In the genomic region with DNA sequence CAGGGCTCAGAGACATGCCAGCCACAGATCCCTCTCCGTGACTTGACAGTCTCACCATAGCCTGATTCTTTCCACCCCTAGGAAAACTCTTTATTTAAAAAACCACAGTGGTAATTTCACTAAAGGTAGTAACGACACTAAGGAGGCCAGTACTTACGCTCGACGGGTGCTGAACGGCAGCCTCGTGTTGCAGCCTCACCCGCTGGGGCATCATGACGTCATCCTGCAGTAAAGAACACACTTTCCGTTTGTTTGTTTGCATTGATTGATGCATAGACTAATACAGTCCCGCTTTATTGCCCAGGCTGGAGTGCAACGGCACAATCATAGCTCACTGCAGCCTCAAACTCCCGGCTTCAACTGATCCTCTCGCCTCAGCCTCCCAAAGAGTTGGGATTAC, we compare ENCODE assay signal across 23 cellular contexts.
DNase-seq lines count a peak whose midpoint lies in the region; ATAC-seq, FAIRE-seq and TF ChIP-seq lines count a peak whose summit lies in the region.
"Had no signal": no experiment of that assay in that cellular context is flagged by ENCODE, and none has a peak within 500 bp of the region (broad histone marks: within the 10 kb centered on the region; RNA-seq: fewer than 3 reads in every experiment).

No MANE protein-coding gene starts in this region.

- H3K36me3 ChIP-seq in BLaER1 (peaks cover 16% of the 10 kb centered on the region), endodermal cell (ENCODE audit: control insufficient read depth, insufficient read depth, low read length) (no peaks in the 10 kb centered on the region)

- H3K9me3 ChIP-seq in BLaER1 (peaks cover 19% of the 10 kb centered on the region), endodermal cell (ENCODE audit: control insufficient read depth, low read length) (no peaks in the 10 kb centered on the region)

- ATAC-seq in HG03565 (IDR thresholded peaks at IDR 0.05; ENCODE audit: unreplicated experiment) (no peak), HG02571 (IDR thresholded peaks at IDR 0.05; ENCODE audit: unreplicated experiment) (no peak)
- ATAC-seq: PC-3 had no signal

- no peak for FAIRE-seq in D721Med (lab: Jason Lieb, UNC)
- FAIRE-seq: GM12891, GM18507 had no signal

- no peaks in the 10 kb centered on the region for H3K36me3 Mint-ChIP-seq in endodermal cell (ENCODE audit: low read depth)

- peaks cover 2% of the 10 kb centered on the region for H3K9me3 Mint-ChIP-seq in endodermal cell
- H3K9me3 Mint-ChIP-seq: CD4-positive, CD25-positive, alpha-beta regulatory T cell had no signal

- H3K27me3 ChIP-seq in BLaER1 (no peaks in the 10 kb centered on the region), endodermal cell (ENCODE audit: control insufficient read depth, insufficient read depth, low read length, poor library complexity, severe bottlenecking) (no peaks in the 10 kb centered on the region)
- H3K27me3 ChIP-seq: SJSA1 had no signal

- peaks cover 6% of the 10 kb centered on the region for H3K4me1 Mint-ChIP-seq in endodermal cell

- H3K4me2 ChIP-seq in BLaER1: peak overlapping the region; percentile 48; the same call in 1 of the 2 replicates

- TF ChIP-seq CTCF in D721Med (IDR thresholded peaks at IDR 0.05; ENCODE audit: insufficient read depth, missing control alignments) (no peak), endodermal cell (conservative IDR thresholded peaks at IDR 0.05) (no peak)

- H3K27ac ChIP-seq in BLaER1: no peak overlapping the region; the same call in 1 of the 2 replicates
- no peak overlapping the region for H3K27ac ChIP-seq in endodermal cell (ENCODE audit: low read depth, low read length)
- H3K27ac ChIP-seq: GM23248, RWPE1, SJSA1 had no signal

- WGBS in endodermal cell (ENCODE audit: insufficient coverage in 1 of 2, insufficient read length in 1 of 2), 2 experiments: 92 to 98% methylated on average over 14 of the region's 14 CpGs

- H3K27me3 Mint-ChIP-seq in endodermal cell (ENCODE audit: insufficient read depth): no peaks in the 10 kb centered on the region
- H3K27me3 Mint-ChIP-seq: CD4-positive, CD25-positive, alpha-beta regulatory T cell had no signal

- peak; percentile 7 for DNase-seq in D721Med (ENCODE audit: insufficient read length, low spot score)
- peak; percentile 73 for DNase-seq in NCI-H748 (lab: John Stamatoyannopoulos, UW; ENCODE audit: unreplicated experiment)
- no peak for DNase-seq in endodermal cell
- DNase-seq in effector CD8-positive, alpha-beta T cell (lab: John Stamatoyannopoulos, UW): no peak
- no peak for DNase-seq in foreskin melanocyte
- DNase-seq: ACHN; AML-193; CD4-positive, CD25-positive, alpha-beta regulatory T cell; GF-D8; GM23248; MV-4-11; NCI-H1417; NCI-H2029 treated with DMSO at 0.1 percent for 48 hours; NCI-H774; PC-3; T-helper 9 cell had no signal

- no peaks in the 10 kb centered on the region for H4K20me1 ChIP-seq in BLaER1

- H3K27ac Mint-ChIP-seq in endodermal cell: peak overlapping the region; percentile 48
- H3K27ac Mint-ChIP-seq: CD4-positive, CD25-positive, alpha-beta regulatory T cell had no signal

- no peak overlapping the region for H3K4me3 Mint-ChIP-seq in endodermal cell
- H3K4me3 Mint-ChIP-seq: CD4-positive, CD25-positive, alpha-beta regulatory T cell had no signal

- H3K4me1 ChIP-seq in BLaER1 (peaks cover 39% of the 10 kb centered on the region), endodermal cell (ENCODE audit: control insufficient read depth, insufficient read depth, low read length) (no peaks in the 10 kb centered on the region)

- H3K9ac ChIP-seq in BLaER1 (0 out of 2 replicates have a peak overlapping the region, but pooled peaks have one; percentile 15), endodermal cell (ENCODE audit: extremely low read depth, low read length, poor library complexity, severe bottlenecking) (no peak overlapping the region)
- H3K9ac ChIP-seq: GM23248 had no signal

- H3K4me3 ChIP-seq in BLaER1 (no peak overlapping the region), endodermal cell (ENCODE audit: low read length) (no peak overlapping the region)
- H3K4me3 ChIP-seq: GM23248, SJSA1 had no signal

Comparison
In these comparisons a context has a peak if more than half of its experiments do, and no peak if none do; other contexts are left out.
1. DNase-seq: peak in D721Med (single experiment) and NCI-H748 (single experiment); none in endodermal cell (single experiment), effector CD8-positive, alpha-beta T cell (single experiment) and foreskin melanocyte (single experiment).